Comparison of ENCODE assay signal across 8 cellular contexts in genomic region chr1:18949689-18950414, GRCh38. TPM values are rescaled to one million over a fixed set of nuclear protein-coding genes. Genes with fewer than 3 reads are reported as not detected.
DNase-seq lines count a peak whose midpoint lies in the region; ATAC-seq and TF ChIP-seq lines count a peak whose summit lies in the region.

No MANE protein-coding gene starts in this region.

- peak overlapping the region; percentile 99 to 100 (median 100) for H3K27ac Mint-ChIP-seq in CD8-positive, alpha-beta memory T cell
- H3K27ac Mint-ChIP-seq in central memory CD8-positive, alpha-beta T cell (ENCODE audit: low read depth) = peak overlapping the region; percentile 100

- DNase-seq in CD8-positive, alpha-beta memory T cell = peak in 1 of 5 donors; percentile 31
- peak; percentile 75 for DNase-seq in LHCN-M2 (ENCODE audit: low read depth)
- no peak for DNase-seq in central memory CD8-positive, alpha-beta T cell (ENCODE audit: low spot score in 2 of 2)
- DNase-seq in kidney tubule cell (ENCODE audit: low spot score) = peak; percentile 51
- DNase-seq in stimulated activated naive CD8-positive, alpha-beta T cell treated with anti-CD3 and anti-CD28 coated beads, Interleukin-15, Interleukin-2, amounts not matched to agents 100 U/mL and 50 U/mL, for 24 hours = peak; percentile 51

- CTCF ChIA-PET in CD8-positive, alpha-beta memory T cell (lab: Charles Lee) = interaction anchor here (1.1 to 2.8 kb wide), 4 partner anchors 28 to 50 kb away, joined by 3 to 14 read pairs (median 4); no protein-coding TSS in a partner anchor

- no peaks in the 10 kb centered on the region for H3K27me3 ChIP-seq in CD8-positive, alpha-beta memory T cell (ENCODE audit: insufficient read depth, low read length, poor library complexity, severe bottlenecking)

- peaks cover 0 to 3% of the 10 kb centered on the region in 2 donors for H3K27me3 Mint-ChIP-seq in CD8-positive, alpha-beta memory T cell
- H3K27me3 Mint-ChIP-seq in central memory CD8-positive, alpha-beta T cell = no peaks in the 10 kb centered on the region

- no peak for ATAC-seq in central memory CD8-positive, alpha-beta T cell (replicated peaks; ENCODE audit: extremely low read depth, poor library complexity, severe bottlenecking)
- ATAC-seq in stimulated activated naive CD8-positive, alpha-beta T cell treated with anti-CD3 and anti-CD28 coated beads, Interleukin-15, Interleukin-2, amounts not matched to agents 100 U/mL and 50 U/mL, for 24 hours = no peak
- ATAC-seq in GM21737 (IDR thresholded peaks at IDR 0.05; ENCODE audit: unreplicated experiment) (no peak), HG03469 (IDR thresholded peaks at IDR 0.05; ENCODE audit: unreplicated experiment) (no peak), SK-N-SH treated with all-trans-retinoic acid at 6 μM for 48 hours (no peak)

- H3K9me3 Mint-ChIP-seq in CD8-positive, alpha-beta memory T cell = no peaks in the 10 kb centered on the region
- H3K9me3 Mint-ChIP-seq in central memory CD8-positive, alpha-beta T cell = no peaks in the 10 kb centered on the region

- peaks cover 95 to 98% (median 97%) of the 10 kb centered on the region in 3 donors for H3K4me1 Mint-ChIP-seq in CD8-positive, alpha-beta memory T cell
- peaks cover 87% of the 10 kb centered on the region for H3K4me1 Mint-ChIP-seq in central memory CD8-positive, alpha-beta T cell

- H3K27ac ChIP-seq in CD8-positive, alpha-beta memory T cell (ENCODE audit: low read depth, low read length) = peak overlapping the region; percentile 99

- POLR2A ChIA-PET in CD8-positive, alpha-beta memory T cell (lab: Charles Lee) = interaction anchor here (1.0 to 8.6 kb wide), 3 partner anchors 23 to 125 kb away, joined by 3 to 110 read pairs (median 4); partner anchors contain the start of gene ALDH4A1

- H3K4me1 ChIP-seq in CD8-positive, alpha-beta memory T cell (ENCODE audit: insufficient read depth, low read length) = peaks cover 98% of the 10 kb centered on the region

- H3K36me3 ChIP-seq in CD8-positive, alpha-beta memory T cell (ENCODE audit: insufficient read depth, low read length) = no peaks in the 10 kb centered on the region

- peaks cover 0 to 15% (median 6%) of the 10 kb centered on the region in 3 donors for H3K36me3 Mint-ChIP-seq in CD8-positive, alpha-beta memory T cell
- peaks cover 56% of the 10 kb centered on the region for H3K36me3 Mint-ChIP-seq in central memory CD8-positive, alpha-beta T cell (ENCODE audit: insufficient read depth)

- peak overlapping the region; percentile 93 to 98 (median 95) for H3K4me3 Mint-ChIP-seq in CD8-positive, alpha-beta memory T cell
- H3K4me3 Mint-ChIP-seq in central memory CD8-positive, alpha-beta T cell = peak overlapping the region; percentile 87

- H3K4me3 ChIP-seq in CD8-positive, alpha-beta memory T cell (ENCODE audit: low read length) = peak overlapping the region; percentile 57

- no peaks in the 10 kb centered on the region for H3K9me3 ChIP-seq in CD8-positive, alpha-beta memory T cell (ENCODE audit: low read length)

TF ChIP-seq in SK-N-SH treated with all-trans-retinoic acid at 6 μM for 48 hours, 23 proteins besides CTCF, POLR2A, EP300 and RAD21 (continues in another document):
- TF ChIP-seq OSR1 (CRISPR knock-in tag; IDR thresholded peaks at IDR 0.05) (no peak), RARB (CRISPR knock-in tag; IDR thresholded peaks at IDR 0.05) (no peak), CSRNP3 (CRISPR knock-in tag; IDR thresholded peaks at IDR 0.05) (no peak), CSDC2 (CRISPR knock-in tag; IDR thresholded peaks at IDR 0.05) (no peak), TSHZ2 (CRISPR knock-in tag; IDR thresholded peaks at IDR 0.05) (no peak), PPARA (CRISPR knock-in tag; IDR thresholded peaks at IDR 0.05; ENCODE audit: borderline replicate concordance) (no peak), POU6F1 (CRISPR knock-in tag; IDR thresholded peaks at IDR 0.05; ENCODE audit: borderline replicate concordance, low read depth) (no peak), GLIS3 (CRISPR knock-in tag; IDR thresholded peaks at IDR 0.05) (no peak), ISL1 (CRISPR knock-in tag; IDR thresholded peaks at IDR 0.05) (no peak), ZNF8 (CRISPR knock-in tag; IDR thresholded peaks at IDR 0.05) (no peak), PATZ1 (CRISPR knock-in tag; IDR thresholded peaks at IDR 0.05; ENCODE audit: borderline replicate concordance) (no peak), ZNF70 (CRISPR knock-in tag; IDR thresholded peaks at IDR 0.05) (no peak)

RNA-seq across cellular contexts. Expression of gene IFFO2, which starts 6.6 kb away (rescaled TPM):
- total RNA-seq in CD8-positive, alpha-beta memory T cell = 10 to 100 TPM; 33.1 to 37.7 TPM
- polyA plus RNA-seq in CD8-positive, alpha-beta memory T cell = 3.2 TPM
- 4.5 and 4.7 TPM in 2 replicates for total RNA-seq in LHCN-M2 (2014; rRNA removed)
- polyA plus RNA-seq in LHCN-M2 (2012) = 9.1 TPM

RNA-seq across cellular contexts. Expression of gene ALDH4A1, which starts 47.5 kb away (rescaled TPM):
- total RNA-seq in CD8-positive, alpha-beta memory T cell = 1 to 10 TPM; 9.3 to 9.5 TPM
- polyA plus RNA-seq in CD8-positive, alpha-beta memory T cell = 1.4 TPM
- total RNA-seq in LHCN-M2 (2014; rRNA removed) = 9.9 and 12.4 TPM in 2 replicates
- polyA plus RNA-seq in LHCN-M2 (2012) = 18.4 TPM

Comparison
In these comparisons a context has a peak if more than half of its experiments do, and no peak if none do; other contexts are left out.
1. DNase-seq: peak in LHCN-M2 (single experiment), kidney tubule cell (single experiment) and stimulated activated naive CD8-positive, alpha-beta T cell treated with anti-CD3 and anti-CD28 coated beads, Interleukin-15, Interleukin-2, amounts not matched to agents 100 U/mL and 50 U/mL, for 24 hours (single experiment); none in central memory CD8-positive, alpha-beta T cell (0 of 2).